In genomic region chr5:88826959-88827585, GRCh38 we compare ENCODE assay signal across 8 cellular contexts.
DNase-seq lines count a peak whose midpoint lies in the region; ATAC-seq and TF ChIP-seq lines count a peak whose summit lies in the region.

No MANE protein-coding gene starts in this region.

- DNase-seq in NB4 (ENCODE audit: low read depth) (peak; percentile 79), cardiac fibroblast (ENCODE audit: low read depth in 2 of 2) (peak; percentile 89 to 93), medulla oblongata (ENCODE audit: extremely low spot score) (peak; percentile 92), NCI-H1694 treated with DMSO at 0.1 percent for 48 hours (lab: John Stamatoyannopoulos, UW) (no peak), inferior parietal cortex (ENCODE audit: extremely low spot score) (no peak)
- DNase-seq in central memory CD4-positive, alpha-beta T cell = no peak

- peak; percentile 56 for ATAC-seq in GM18867 (IDR thresholded peaks at IDR 0.05; ENCODE audit: unreplicated experiment)
- ATAC-seq in HG02642 (IDR thresholded peaks at IDR 0.05; ENCODE audit: poor library complexity, unreplicated experiment) = peak; percentile 73

- no peak for TF ChIP-seq CTCF in NB4 (IDR thresholded peaks at IDR 0.05; ENCODE audit: low read depth, low read length)
- no peak for TF ChIP-seq CTCF in cardiac fibroblast (IDR thresholded peaks at IDR 0.05; ENCODE audit: low read depth, low read length)

- no peak for TF ChIP-seq POLR2A in NB4 (IDR thresholded peaks at IDR 0.05; ENCODE audit: extremely low read depth, insufficient read length)

- no peak overlapping the region for H3K4me3 ChIP-seq in NB4 (ENCODE audit: low read depth, low read length)
- peak overlapping the region in 1 of 2 donors; percentile 8 for H3K4me3 ChIP-seq in cardiac fibroblast (replicated peaks in 1 of 2; ENCODE audit: low read depth in 2 of 2, low read length in 2 of 2)

Comparison
In these comparisons a context has a peak if more than half of its experiments do, and no peak if none do; other contexts are left out.
1. DNase-seq: peak in NB4 (single experiment), cardiac fibroblast (2 of 2) and medulla oblongata (single experiment); none in central memory CD4-positive, alpha-beta T cell (single experiment), NCI-H1694 treated with DMSO at 0.1 percent for 48 hours (single experiment) and inferior parietal cortex (single experiment).